ENCODE assay signal across 18 cellular contexts in the genomic region with DNA sequence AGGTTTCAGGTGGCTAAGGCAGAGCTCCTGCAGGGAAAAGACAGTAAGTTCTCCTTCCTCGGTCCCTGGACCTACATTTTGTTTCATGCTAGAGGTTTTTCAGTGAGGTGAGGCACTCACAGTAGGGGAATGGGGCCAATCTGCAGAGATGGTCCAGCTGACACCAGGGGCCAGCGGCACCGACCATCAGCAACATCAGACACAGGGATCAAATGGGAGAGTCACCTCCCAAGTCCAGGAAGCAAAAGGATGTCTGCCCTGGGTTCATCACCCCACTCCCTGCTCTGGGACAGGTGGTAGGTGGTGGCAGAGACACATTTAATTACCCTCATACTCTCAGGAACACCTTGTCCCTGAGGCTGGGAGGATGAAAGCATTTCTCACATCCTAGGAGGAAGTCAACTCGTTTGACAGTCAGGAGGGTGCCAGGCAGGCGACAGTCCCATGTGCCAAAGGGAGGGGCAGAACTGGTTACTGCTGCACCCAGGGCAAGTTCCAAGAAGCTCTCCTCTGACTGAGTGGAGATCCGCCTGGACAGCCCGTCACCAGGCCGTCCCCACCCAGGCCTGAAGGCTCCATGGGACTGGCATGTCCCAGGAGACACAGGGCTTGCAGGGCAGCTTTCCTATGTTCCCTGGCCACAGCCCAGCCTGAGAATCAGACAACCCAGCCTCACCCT. TPM values are rescaled to one million over a fixed set of nuclear protein-coding genes. Genes with fewer than 3 reads are reported as not detected.
DNase-seq lines count a peak whose midpoint lies in the region; ATAC-seq and TF ChIP-seq lines count a peak whose summit lies in the region.
"Had no signal": no experiment of that assay in that cellular context is flagged by ENCODE, and none has a peak within 500 bp of the region (broad histone marks: within the 10 kb centered on the region; RNA-seq: fewer than 3 reads in every experiment).

No MANE protein-coding gene starts in this region.

- peak overlapping the region; percentile 53 for H3K27ac ChIP-seq in RWPE1
- peak overlapping the region; percentile 98 to 100 for H3K27ac ChIP-seq in mucosa of rectum (ENCODE audit: low read depth in 2 of 2, low read length in 2 of 2)
- peak overlapping the region in 2 of 4 donors; percentile 85 to 88 for H3K27ac ChIP-seq in upper lobe of left lung
- no peak overlapping the region for H3K27ac ChIP-seq in Karpas-422 (ENCODE audit: low read length)
- H3K27ac ChIP-seq: brain microvascular endothelial cell, PC-9 had no signal

- ATAC-seq in upper lobe of left lung (ENCODE audit: low FRiP score in 2 of 2) (peak in 1 of 2 donors; percentile 65), GM19467 (IDR thresholded peaks at IDR 0.05; ENCODE audit: unreplicated experiment) (no peak)
- ATAC-seq: natural killer cell, right cardiac atrium, SK-N-SH treated with all-trans-retinoic acid at 6 μM for 48 hours had no signal

- H3K27me3 ChIP-seq in mucosa of rectum (ENCODE audit: control insufficient read depth in 2 of 2, insufficient read depth in 2 of 2, low read length in 2 of 2) (no peaks in the 10 kb centered on the region), upper lobe of left lung (no peaks in the 10 kb centered on the region), Karpas-422 (ENCODE audit: low read length) (no peaks in the 10 kb centered on the region)
- H3K27me3 ChIP-seq: brain microvascular endothelial cell had no signal

- TF ChIP-seq POLR2A in upper lobe of left lung (IDR thresholded peaks at IDR 0.05), result peak in 1 of 4 donors; percentile 29

- peak; percentile 56 to 95 (median 86) for TF ChIP-seq EP300 in upper lobe of left lung (IDR thresholded peaks at IDR 0.05)

- CTCF ChIA-PET in RWPE1 (lab: Yijun Ruan, JAX), result interaction anchor here (0.7 to 1.6 kb wide), 5 partner anchors 9 to 34 kb away, joined by 3 to 7 read pairs (median 4); no protein-coding TSS in a partner anchor

- H4K20me1 ChIP-seq in Karpas-422 (ENCODE audit: insufficient read depth, low read depth, low read length), result peaks cover 22% of the 10 kb centered on the region; the same call in 1 of the 2 replicates

- H3K9me3 ChIP-seq in mucosa of rectum (ENCODE audit: control insufficient read depth in 2 of 2, low read length in 2 of 2) (no peaks in the 10 kb centered on the region), upper lobe of left lung (no peaks in the 10 kb centered on the region), Karpas-422 (ENCODE audit: low read length) (no peaks in the 10 kb centered on the region)

- TF ChIP-seq CTCF in RWPE1 (conservative IDR thresholded peaks at IDR 0.05; ENCODE audit: low read depth) (no peak), epithelial cell of esophagus (IDR thresholded peaks at IDR 0.05; ENCODE audit: insufficient read depth, low read depth, low read length, missing control alignments) (no peak), upper lobe of left lung (IDR thresholded peaks at IDR 0.05) (no peak)

- no peak overlapping the region for H3K4me2 ChIP-seq in Karpas-422 (ENCODE audit: low read depth, low read length, poor library complexity, severe bottlenecking)
- H3K4me2 ChIP-seq: PC-9 had no signal

- H3K36me3 ChIP-seq in mucosa of rectum (ENCODE audit: control insufficient read depth in 2 of 2, insufficient read depth in 2 of 2, low read length in 2 of 2) (peaks cover 0 to 6% of the 10 kb centered on the region in 2 donors), upper lobe of left lung (peaks cover 0 to 11% (median 0%) of the 10 kb centered on the region in 4 donors), Karpas-422 (ENCODE audit: insufficient read depth, low read length) (no peaks in the 10 kb centered on the region)
- H3K36me3 ChIP-seq: brain microvascular endothelial cell had no signal

- WGBS in upper lobe of left lung, 2 donors, result 54 to 68% methylated on average over 5 to 8 of the region's 8 CpGs

- H3K4me3 ChIP-seq in epithelial cell of esophagus (ENCODE audit: low read length) (no peak overlapping the region), mucosa of rectum (ENCODE audit: low read length in 2 of 2) (peak overlapping the region; percentile 19 to 55), upper lobe of left lung (no peak overlapping the region), Karpas-422 (ENCODE audit: low read length) (no peak overlapping the region)
- H3K4me3 ChIP-seq: PC-9 had no signal

- POLR2A ChIA-PET in RWPE1 (lab: Yijun Ruan, JAX; ENCODE audit: low non-redundant PET), result no interaction called here

- H3K9me2 ChIP-seq in Karpas-422 (replicated peaks; ENCODE audit: insufficient read depth, low read length), result no peaks in the 10 kb centered on the region

- no peak for DNase-seq in RWPE1 (ENCODE audit: low spot score)
- DNase-seq in epithelial cell of esophagus (ENCODE audit: low read depth), result peak; percentile 45
- peak in 1 of 2 donors; percentile 89 for DNase-seq in upper lobe of left lung
- DNase-seq in EL, result no peak
- no peak for DNase-seq in Karpas-422
- DNase-seq: activated CD4-positive, alpha-beta T cell treated with anti-CD3 and anti-CD28 coated beads, Interleukin-2, amount 50 U/mL, for 1 hour; activated naive CD4-positive, alpha-beta T cell treated with anti-CD3 and anti-CD28 coated beads, Interleukin-2, amount 50 U/mL, for 16 hours; activated T-cell treated with anti-CD3 and anti-CD28 coated beads for 4 hours; brain microvascular endothelial cell; HFFc6; natural killer cell; NCI-H1048; NCI-H748 treated with DMSO at 0.1 percent for 48 hours had no signal

- H3K4me1 ChIP-seq in mucosa of rectum (ENCODE audit: control insufficient read depth in 2 of 2, insufficient read depth in 2 of 2, low read length in 2 of 2) (peaks cover 84 to 86% of the 10 kb centered on the region in 2 donors), upper lobe of left lung (peaks cover 64 to 99% (median 78%) of the 10 kb centered on the region in 4 donors), Karpas-422 (ENCODE audit: low read length) (peaks cover 14% of the 10 kb centered on the region)

- H2AFZ ChIP-seq in Karpas-422 (ENCODE audit: low read length), result no peak overlapping the region
- H2AFZ ChIP-seq: PC-9 had no signal

- peak overlapping the region; percentile 90 to 92 for H3K9ac ChIP-seq in mucosa of rectum (ENCODE audit: low read depth in 1 of 2, low read length in 2 of 2)
- H3K9ac ChIP-seq in Karpas-422 (ENCODE audit: low read length), result no peak overlapping the region

- H3K79me2 ChIP-seq in Karpas-422 (ENCODE audit: low read length), result peaks cover 55% of the 10 kb centered on the region

RNA-seq across cellular contexts. Expression of a gene that starts 19.2 kb away (rescaled TPM):
- total RNA-seq in upper lobe of left lung, result 100 to 1,000 TPM in 4 of 6 donors, 10 to 100 TPM in 2; 69.1 to 221 (median 147) TPM
- total RNA-seq in Karpas-422 (2014; rRNA removed; shearing (Covaris generic); ENCODE audit: low replicate concordance), result 63.8 and 83.4 TPM in 2 replicates

RNA-seq across cellular contexts. Expression of a gene that starts 21.6 kb away (rescaled TPM):
- total RNA-seq in upper lobe of left lung, result 1 to 10 TPM in 3 of 6 donors, not detected in 3; 3.5 to 7.6 (median 3.8) TPM
- not detected in 2 replicates for total RNA-seq in Karpas-422 (2014; rRNA removed; shearing (Covaris generic); ENCODE audit: low replicate concordance)
- total RNA-seq: HFFc6, PC-9, right cardiac atrium had no signal

RNA-seq across cellular contexts. Expression of a gene that starts 30.8 kb away (rescaled TPM):
- total RNA-seq in upper lobe of left lung, result 1 to 10 TPM in 5 of 6 donors, under 1 TPM in 1; 0.78 to 5.0 (median 1.6) TPM
- not detected in 2 replicates for total RNA-seq in Karpas-422 (2014; rRNA removed; shearing (Covaris generic); ENCODE audit: low replicate concordance)
- total RNA-seq: HFFc6, natural killer cell had no signal

RNA-seq across cellular contexts. Expression of a gene that starts 45.5 kb away (rescaled TPM):
- total RNA-seq in upper lobe of left lung, result 10 to 100 TPM; 14.7 to 49.2 (median 21.4) TPM
- 0.11 TPM in 1 of 2 replicates, not detected in the other for total RNA-seq in Karpas-422 (2014; rRNA removed; shearing (Covaris generic); ENCODE audit: low replicate concordance)

Comparison
In these comparisons a context has a peak if more than half of its experiments do, and no peak if none do; other contexts are left out.
1. H3K4me3 ChIP-seq: peak in mucosa of rectum (2 of 2); none in epithelial cell of esophagus (single experiment), upper lobe of left lung (0 of 4) and Karpas-422 (single experiment).